In the genomic region with DNA sequence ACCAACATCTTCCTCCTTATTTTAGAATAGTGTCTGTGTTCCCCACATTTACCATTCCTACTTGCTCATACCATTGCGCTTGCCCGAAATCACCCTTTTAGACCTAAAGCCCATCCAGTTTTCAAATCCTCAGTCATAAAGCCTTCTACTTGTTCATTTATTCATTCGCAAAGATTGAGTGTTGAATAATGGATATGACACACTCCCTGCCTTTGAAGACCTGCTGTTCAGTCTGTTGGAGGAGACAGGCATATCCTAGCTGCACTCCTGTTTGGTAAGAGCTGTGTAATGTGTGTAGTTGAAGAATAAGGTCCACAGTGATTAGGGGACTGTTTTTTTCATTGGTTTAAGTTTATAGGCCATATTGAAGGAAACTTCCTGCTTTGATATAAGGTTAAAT, we compare ENCODE assay signal across 1 cellular context.
TF ChIP-seq lines count a peak whose summit lies in the region.

No MANE protein-coding gene starts in this region.

TF ChIP-seq in GM12878, 131 proteins besides CTCF, POLR2A, EP300 and RAD21 (continued from another document):
- TF ChIP-seq, protein P1, sequence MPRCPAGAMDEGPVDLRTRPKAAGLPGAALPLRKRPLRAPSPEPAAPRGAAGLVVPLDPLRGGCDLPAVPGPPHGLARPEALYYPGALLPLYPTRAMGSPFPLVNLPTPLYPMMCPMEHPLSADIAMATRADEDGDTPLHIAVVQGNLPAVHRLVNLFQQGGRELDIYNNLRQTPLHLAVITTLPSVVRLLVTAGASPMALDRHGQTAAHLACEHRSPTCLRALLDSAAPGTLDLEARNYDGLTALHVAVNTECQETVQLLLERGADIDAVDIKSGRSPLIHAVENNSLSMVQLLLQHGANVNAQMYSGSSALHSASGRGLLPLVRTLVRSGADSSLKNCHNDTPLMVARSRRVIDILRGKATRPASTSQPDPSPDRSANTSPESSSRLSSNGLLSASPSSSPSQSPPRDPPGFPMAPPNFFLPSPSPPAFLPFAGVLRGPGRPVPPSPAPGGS (IDR thresholded peaks at IDR 0.05; ENCODE audit: borderline replicate concordance, insufficient read depth, low read depth, low read length, poor library complexity, severe bottlenecking), result no peak
- TF ChIP-seq RELA (IDR thresholded peaks at IDR 0.05; ENCODE audit: borderline replicate concordance, partially characterized antibody), result no peak
- no peak for TF ChIP-seq SMC3 (IDR thresholded peaks at IDR 0.05; ENCODE audit: borderline replicate concordance, low read length)
